In genomic region chr4:171170671-171171070, GRCh38 we compare ENCODE assay signal across 29 cellular contexts.
"Had no signal": no experiment of that assay in that cellular context is flagged by ENCODE, and none has a peak within 500 bp of the region (broad histone marks: within the 10 kb centered on the region; RNA-seq: fewer than 3 reads in every experiment).

No MANE protein-coding gene starts in this region.

- H3K4me3 Mint-ChIP-seq: IgD-negative memory B cell had no signal

- DNase-seq: Kasumi-1; MM.1S; NCI-H1048; NCI-H1105 treated with DMSO at 0.1 percent for 48 hours; NCI-H1417 treated with DMSO at 0.1 percent for 48 hours; NCI-H146; NCI-H1694 treated with DMSO at 0.1 percent for 48 hours; NCI-H1930; NCI-H2081; NCI-H2171; NCI-H226; NCI-H446; NCI-H510A; NCI-H524 treated with DMSO at 0.1 percent for 48 hours; NCI-H69; NCI-H774; NK-92 treated with Interleukin-12 subunit alpha and Interleukin-12 subunit beta, amount 100 ng/mL, for 24 hours; PC-3; SHP77; SJCRH30; T-helper 1 cell had no signal

- H3K27me3 Mint-ChIP-seq: IgD-negative memory B cell had no signal

- FAIRE-seq: HTR-8/SVneo, K562 had no signal

- H3K27ac Mint-ChIP-seq: IgD-negative memory B cell had no signal

- H3K9ac ChIP-seq: KMS-11 had no signal

- H3K36me3 ChIP-seq: SJCRH30 had no signal

- H3K9me3 ChIP-seq: SJCRH30 had no signal

- H3K4me1 ChIP-seq: SJCRH30 had no signal

- H3K27me3 ChIP-seq: SJCRH30 had no signal

- ATAC-seq: K562, Panc1, PC-3, SK-N-SH treated with all-trans-retinoic acid at 6 μM for 48 hours had no signal

- H3K36me3 Mint-ChIP-seq: IgD-negative memory B cell had no signal

- H3K4me2 ChIP-seq: KMS-11 had no signal

- H3K4me3 ChIP-seq: K562, SJCRH30 had no signal

- H3K27ac ChIP-seq: HL-60, KMS-11, RWPE1, SJCRH30 had no signal
